Comparison of ENCODE assay signal across 8 cellular contexts in the genomic region with DNA sequence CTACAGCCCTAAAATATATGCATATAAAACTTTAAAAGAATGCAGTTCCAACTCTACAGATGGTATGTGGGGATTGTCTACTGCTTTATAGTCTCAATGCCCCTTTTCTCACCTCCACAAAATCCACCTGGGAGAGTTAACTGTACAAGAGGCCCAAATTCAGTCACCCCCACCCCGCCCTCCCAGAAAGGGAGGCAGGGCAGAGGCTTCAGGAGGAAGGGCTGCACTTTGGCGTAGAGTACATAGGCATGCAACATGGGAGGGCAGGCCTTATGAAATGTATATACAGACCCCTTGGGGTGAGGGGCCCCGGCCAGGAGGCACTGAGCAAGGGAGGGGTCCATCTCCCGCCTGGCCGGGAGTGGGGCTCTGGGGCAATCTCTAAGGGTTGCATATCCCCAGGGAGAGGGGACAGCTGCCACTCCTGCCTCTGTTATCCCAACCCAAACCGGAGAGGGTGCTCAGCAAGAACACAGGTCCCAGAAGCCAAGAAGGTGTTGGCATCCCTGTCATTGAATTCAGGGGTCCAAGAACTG. TPM values are rescaled to one million over a fixed set of nuclear protein-coding genes. Genes with fewer than 3 reads are reported as not detected.
DNase-seq lines count a peak whose midpoint lies in the region; ATAC-seq and TF ChIP-seq lines count a peak whose summit lies in the region.

No MANE protein-coding gene starts in this region.

- H3K9me3 ChIP-seq in GM23248 (ENCODE audit: low read depth) (no peaks in the 10 kb centered on the region), SJCRH30 (replicated peaks) (no peaks in the 10 kb centered on the region), esophagus squamous epithelium (no peaks in the 10 kb centered on the region), gastrocnemius medialis (no peaks in the 10 kb centered on the region)

- H3K79me2 ChIP-seq in GM23248 (ENCODE audit: insufficient read depth): peaks cover 51% of the 10 kb centered on the region

- H4K20me1 ChIP-seq in GM23248 (ENCODE audit: insufficient read depth): no peaks in the 10 kb centered on the region

- in situ Hi-C loops in GM23248 (cut with MboI) (no loop called here), gastrocnemius medialis (cut with MboI; ENCODE audit: low sequenced_read_pairs in 4 of 4) (loop anchor here in 3 of 4 donors (5.0 to 25.0 kb wide), 3 partner anchors 34 to 99 kb away; partner anchors contain the start of genes ADAM15 (in 1 of the 3) and EFNA4 (in 1 of the 3))

- no peaks in the 10 kb centered on the region for H3K27me3 ChIP-seq in GM23248 (replicated peaks; ENCODE audit: insufficient read depth)
- no peaks in the 10 kb centered on the region for H3K27me3 ChIP-seq in SJCRH30
- no peaks in the 10 kb centered on the region for H3K27me3 ChIP-seq in esophagus squamous epithelium
- no peaks in the 10 kb centered on the region for H3K27me3 ChIP-seq in gastrocnemius medialis

- H3K4me1 ChIP-seq in GM23248 (ENCODE audit: insufficient read depth) (peaks cover 13% of the 10 kb centered on the region), SJCRH30 (peaks cover under 1% of the 10 kb centered on the region), esophagus squamous epithelium (peaks cover 16 to 65% (median 26%) of the 10 kb centered on the region in 3 donors), gastrocnemius medialis (peaks cover 18 to 25% of the 10 kb centered on the region in 2 donors)

- H3K9me2 ChIP-seq in GM23248 (ENCODE audit: insufficient read depth): no peaks in the 10 kb centered on the region

- TF ChIP-seq POLR2A in esophagus squamous epithelium (IDR thresholded peaks at IDR 0.05): no peak
- no peak for TF ChIP-seq POLR2A in gastrocnemius medialis (IDR thresholded peaks at IDR 0.05)

- DNase-seq in GM23248 (no peak), SJCRH30 (no peak), esophagus squamous epithelium (lab: John Stamatoyannopoulos, UW) (no peak), gastrocnemius medialis (no peak), activated gamma-delta T cell (lab: John Stamatoyannopoulos, UW) (no peak), NOMO-1 (lab: John Stamatoyannopoulos, UW; ENCODE audit: unreplicated experiment in 2 of 2) (no peak), NCI-H1105 treated with DMSO at 0.1 percent for 48 hours (lab: John Stamatoyannopoulos, UW) (no peak)

- H3K4me2 ChIP-seq in GM23248 (ENCODE audit: unreplicated experiment): peak overlapping the region; percentile 91

- no peak overlapping the region for H2AFZ ChIP-seq in GM23248

- 59 to 68% methylated on average over 6 of the region's 6 CpGs for WGBS in GM23248 (ENCODE audit: low coverage in 1 of 2, low lambda C conversion rate in 2 of 2, missing lambda C conversion rate in 2 of 2), 2 experiments
- WGBS in esophagus squamous epithelium, 2 donors: 40 to 59% methylated on average over 3 to 6 of the region's 6 CpGs

- peaks cover 42% of the 10 kb centered on the region for H3F3A ChIP-seq in GM23248 (ENCODE audit: insufficient read depth)

- TF ChIP-seq CTCF in esophagus squamous epithelium (IDR thresholded peaks at IDR 0.05) (no peak), gastrocnemius medialis (IDR thresholded peaks at IDR 0.05 in 4 of 5, conservative IDR thresholded peaks at IDR 0.05 in 1 of 5) (no peak)

- H3K27ac ChIP-seq in GM23248 (peak overlapping the region; percentile 70; the same call in 1 of the 2 replicates), SJCRH30 (no peak overlapping the region), esophagus squamous epithelium (peak overlapping the region; percentile 95 to 99 (median 98)), gastrocnemius medialis (peak overlapping the region; percentile 94 to 100 (median 98))

- H3K36me3 ChIP-seq in GM23248 (ENCODE audit: low read depth) (peaks cover 21% of the 10 kb centered on the region), SJCRH30 (peaks cover 27% of the 10 kb centered on the region), esophagus squamous epithelium (peaks cover 16 to 74% (median 51%) of the 10 kb centered on the region in 3 donors), gastrocnemius medialis (peaks cover 4 to 62% of the 10 kb centered on the region in 2 donors)

- peak overlapping the region; percentile 82 for H3K9ac ChIP-seq in GM23248

- H3K4me3 ChIP-seq in GM23248 (peak overlapping the region; percentile 79), SJCRH30 (peak overlapping the region; percentile 91; the same call in 1 of the 2 replicates), esophagus squamous epithelium (peak overlapping the region; percentile 67 to 98 (median 79)), gastrocnemius medialis (peak overlapping the region; percentile 78 to 95 (median 80))

- intact Hi-C loops in esophagus squamous epithelium (cut with DNase I) (loop anchor here (5.0 to 10.0 kb wide), 2 partner anchors 34 to 102 kb away; partner anchors contain the start of gene EFNA4), gastrocnemius medialis (cut with DNase I; ENCODE audit: low total_unique reads) (loop anchor here (1.0 kb wide), 1 partner anchor 36 kb away; no protein-coding TSS in a partner anchor)

- no peak for ATAC-seq in gastrocnemius medialis
- no peak for ATAC-seq in HG02678 (IDR thresholded peaks at IDR 0.05; ENCODE audit: unreplicated experiment)

RNA-seq across cellular contexts. Expression of gene PYGO2, which starts 1.3 kb away (rescaled TPM):
- 13.2 and 14.9 TPM in 2 replicates for total RNA-seq in GM23248 (2014; rRNA removed; shearing (Covaris generic))
- polyA plus RNA-seq in GM23248 (2016; fragmentation: Nextera tagmentation; extraction: Ambion mirVana): 14.7 and 15.4 TPM in 2 replicates
- total RNA-seq in SJCRH30 (2014; rRNA removed; shearing (Covaris generic)): 29.4 and 29.8 TPM in 2 replicates
- total RNA-seq in esophagus squamous epithelium (10 to 100 TPM; 14.4 to 18.8 (median 17.5) TPM), gastrocnemius medialis (10 to 100 TPM; 12.6 to 22.7 (median 17.8) TPM)

RNA-seq across cellular contexts. Expression of gene PBXIP1, which starts 7.0 kb away (rescaled TPM):
- total RNA-seq in GM23248 (2014; rRNA removed; shearing (Covaris generic)): 70.4 and 72.2 TPM in 2 replicates
- polyA plus RNA-seq in GM23248 (2016; fragmentation: Nextera tagmentation; extraction: Ambion mirVana): 25.9 and 26.4 TPM in 2 replicates
- 40.2 TPM in 2 replicates for total RNA-seq in SJCRH30 (2014; rRNA removed; shearing (Covaris generic))
- total RNA-seq in esophagus squamous epithelium (10 to 100 TPM; 11.1 to 51.1 (median 29.3) TPM), gastrocnemius medialis (100 to 1,000 TPM; 126 to 171 (median 165) TPM)

RNA-seq across cellular contexts. Expression of gene SHC1, which starts 7.7 kb away (rescaled TPM):
- 295 and 319 TPM in 2 replicates for total RNA-seq in GM23248 (2014; rRNA removed; shearing (Covaris generic))
- 275 and 278 TPM in 2 replicates for polyA plus RNA-seq in GM23248 (2016; fragmentation: Nextera tagmentation; extraction: Ambion mirVana)
- 102 and 110 TPM in 2 replicates for total RNA-seq in SJCRH30 (2014; rRNA removed; shearing (Covaris generic))
- total RNA-seq in esophagus squamous epithelium (10 to 100 TPM; 37.6 to 80.9 (median 65.8) TPM), gastrocnemius medialis (100 to 1,000 TPM in 1 of 4 donors, 10 to 100 TPM in 3; 27.4 to 135 (median 54.9) TPM)

RNA-seq across cellular contexts. Expression of gene CKS1B, which starts 11.6 kb away (rescaled TPM):
- total RNA-seq in GM23248 (2014; rRNA removed; shearing (Covaris generic)): 45.6 and 50.3 TPM in 2 replicates
- polyA plus RNA-seq in GM23248 (2016; fragmentation: Nextera tagmentation; extraction: Ambion mirVana): 113 and 119 TPM in 2 replicates
- total RNA-seq in SJCRH30 (2014; rRNA removed; shearing (Covaris generic)): 299 and 303 TPM in 2 replicates
- 10 to 100 TPM; 34.9 to 72.8 (median 55.3) TPM for total RNA-seq in esophagus squamous epithelium
- 10 to 100 TPM in 1 of 4 donors, 1 to 10 TPM in 3; 3.6 to 15.7 (median 7.9) TPM for total RNA-seq in gastrocnemius medialis

RNA-seq across cellular contexts. Expression of gene FLAD1, which starts 20.3 kb away (rescaled TPM):
- 15.6 and 21.3 TPM in 2 replicates for total RNA-seq in GM23248 (2014; rRNA removed; shearing (Covaris generic))
- polyA plus RNA-seq in GM23248 (2016; fragmentation: Nextera tagmentation; extraction: Ambion mirVana): 26.4 and 30.2 TPM in 2 replicates
- 25.6 and 28.0 TPM in 2 replicates for total RNA-seq in SJCRH30 (2014; rRNA removed; shearing (Covaris generic))
- total RNA-seq in esophagus squamous epithelium (10 to 100 TPM; 21.5 to 30.9 (median 29.5) TPM), gastrocnemius medialis (10 to 100 TPM; 26.6 to 36.8 (median 31.7) TPM)
